ENCODE assay signal across 14 cellular contexts in the genomic region with DNA sequence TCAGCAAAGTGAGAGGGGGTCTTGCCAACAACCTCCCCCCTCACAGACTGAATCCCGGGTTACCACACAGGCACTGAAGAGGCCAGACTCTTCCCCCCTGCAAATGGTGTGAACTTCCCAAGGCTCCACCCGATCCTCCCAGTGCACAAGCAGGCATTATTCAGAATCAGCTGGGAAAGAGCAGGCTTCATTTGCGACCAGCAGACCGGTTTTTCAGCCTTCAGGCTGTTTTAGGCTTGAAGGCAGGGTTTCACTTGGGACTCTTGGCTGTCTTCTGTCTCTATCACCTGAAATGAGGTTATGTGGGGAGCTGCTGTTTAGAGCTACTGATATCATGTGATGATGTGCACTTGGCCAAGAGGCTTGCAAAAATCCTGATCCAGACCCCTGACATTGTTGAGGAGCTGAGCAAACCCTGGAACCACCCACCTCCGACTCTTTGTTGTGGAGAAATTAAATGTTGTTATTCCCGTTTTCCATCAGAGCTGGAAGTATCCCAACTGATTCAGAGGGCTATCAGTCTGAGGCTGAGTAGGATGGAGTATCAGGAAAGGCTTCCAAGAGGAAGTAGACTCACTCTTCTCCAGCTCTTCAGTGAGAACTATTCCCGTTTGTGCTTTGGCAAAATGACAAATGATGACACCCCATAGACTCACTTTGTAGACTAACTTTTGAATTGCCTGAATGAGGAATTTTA.
DNase-seq lines count a peak whose midpoint lies in the region; ATAC-seq lines count a peak whose summit lies in the region.
"Had no signal": no experiment of that assay in that cellular context is flagged by ENCODE, and none has a peak within 500 bp of the region (broad histone marks: within the 10 kb centered on the region; RNA-seq: fewer than 3 reads in every experiment).

No MANE protein-coding gene starts in this region.

- no peaks in the 10 kb centered on the region for H3K79me2 ChIP-seq in trophoblast cell (ENCODE audit: control insufficient read depth, insufficient read depth, low read length, poor library complexity)

- H3K27ac Mint-ChIP-seq in stimulated activated effector memory CD8-positive, alpha-beta T cell treated with anti-CD3 and anti-CD28 coated beads, Interleukin-12 subunit alpha, Interleukin-12 subunit beta, amount 100 ng/mL, for 72 hours, result no peak overlapping the region
- H3K27ac Mint-ChIP-seq: T-helper 2 cell treated with Interferon-gamma antibody and Interleukin-4, amounts not matched to agents 5 μg/mL and 100 μg/mL, for 36 hours had no signal

- ATAC-seq in stimulated activated effector memory CD8-positive, alpha-beta T cell treated with anti-CD3 and anti-CD28 coated beads, Interleukin-12 subunit alpha, Interleukin-12 subunit beta, amount 100 ng/mL, for 72 hours, result no peak

- no peak overlapping the region for H2BK120ac ChIP-seq in trophoblast cell (ENCODE audit: insufficient read depth, low read length, poor library complexity)

- no peak overlapping the region for H3K4me2 ChIP-seq in trophoblast cell (ENCODE audit: low read length)

- no peaks in the 10 kb centered on the region for H3K4me1 Mint-ChIP-seq in stimulated activated effector memory CD8-positive, alpha-beta T cell treated with anti-CD3 and anti-CD28 coated beads, Interleukin-12 subunit alpha, Interleukin-12 subunit beta, amount 100 ng/mL, for 72 hours

- WGBS in trophoblast cell (ENCODE audit: extremely low coverage, insufficient coverage, insufficient read length), result no CpG with 5 or more reads among the region's 7 CpGs

- no peak overlapping the region for H3K4ac ChIP-seq in trophoblast cell (ENCODE audit: low read depth, low read length)

- H3K27ac ChIP-seq in epithelial cell of prostate (peak overlapping the region; percentile 66), trophoblast cell (ENCODE audit: low read depth, low read length) (no peak overlapping the region)
- H3K27ac ChIP-seq: ovary, tibial artery had no signal

- H2AK5ac ChIP-seq in trophoblast cell (ENCODE audit: low read length), result no peak overlapping the region

- H2BK12ac ChIP-seq in trophoblast cell (ENCODE audit: low read length), result no peak overlapping the region

- H3K9ac ChIP-seq in trophoblast cell (ENCODE audit: low read length), result no peak overlapping the region

- H3K9me3 Mint-ChIP-seq in stimulated activated effector memory CD8-positive, alpha-beta T cell treated with anti-CD3 and anti-CD28 coated beads, Interleukin-12 subunit alpha, Interleukin-12 subunit beta, amount 100 ng/mL, for 72 hours, result no peaks in the 10 kb centered on the region
- H3K9me3 Mint-ChIP-seq: T-helper 2 cell treated with Interferon-gamma antibody and Interleukin-4, amounts not matched to agents 5 μg/mL and 100 μg/mL, for 36 hours had no signal

- peaks cover 0 to 5% of the 10 kb centered on the region in 2 experiments for H3K4me1 ChIP-seq in trophoblast cell (ENCODE audit: control insufficient read depth in 1 of 2, insufficient read depth in 2 of 2, low read length in 2 of 2)

- no peak overlapping the region for H3K23ac ChIP-seq in trophoblast cell (ENCODE audit: low read length)

- no peak overlapping the region for H2AFZ ChIP-seq in trophoblast cell (ENCODE audit: insufficient read depth, low read length, poor library complexity)

- no peaks in the 10 kb centered on the region for H3K27me3 ChIP-seq in trophoblast cell (ENCODE audit: insufficient read depth, low read length)
- H3K27me3 ChIP-seq: ovary, tibial artery had no signal

- H4K12ac ChIP-seq in trophoblast cell (ENCODE audit: low read depth, low read length), result no peak overlapping the region

- H3K4me3 Mint-ChIP-seq in stimulated activated effector memory CD8-positive, alpha-beta T cell treated with anti-CD3 and anti-CD28 coated beads, Interleukin-12 subunit alpha, Interleukin-12 subunit beta, amount 100 ng/mL, for 72 hours, result no peak overlapping the region
- H3K4me3 Mint-ChIP-seq: T-helper 2 cell treated with Interferon-gamma antibody and Interleukin-4, amounts not matched to agents 5 μg/mL and 100 μg/mL, for 36 hours had no signal

- H3K36me3 ChIP-seq in trophoblast cell (ENCODE audit: control insufficient read depth in 1 of 2, insufficient read depth in 2 of 2, low read length in 2 of 2), result no peaks in the 10 kb centered on the region
- H3K36me3 ChIP-seq: esophagus squamous epithelium, ovary, tibial artery had no signal

- H3K9me3 ChIP-seq in trophoblast cell (ENCODE audit: insufficient read depth, low read depth, low read length), result no peaks in the 10 kb centered on the region
- H3K9me3 ChIP-seq: esophagus squamous epithelium, ovary, tibial artery had no signal

- H3K14ac ChIP-seq in trophoblast cell (ENCODE audit: low read length), result no peak overlapping the region

- no peak overlapping the region for H4K8ac ChIP-seq in trophoblast cell (ENCODE audit: low read depth, low read length)

- H3K18ac ChIP-seq in trophoblast cell (ENCODE audit: low read length), result no peak overlapping the region

- DNase-seq in Daoy (ENCODE audit: low read depth), result peak; percentile 65
- DNase-seq in NCI-H446 treated with DMSO at 0.1 percent for 48 hours (lab: John Stamatoyannopoulos, UW), result peak; percentile 56
- DNase-seq in epithelial cell of prostate (ENCODE audit: low read depth, low spot score), result peak; percentile 69
- DNase-seq in trophoblast cell, result peak; percentile 57 to 84
- no peak for DNase-seq in effector CD8-positive, alpha-beta T cell (lab: John Stamatoyannopoulos, UW)
- no peak for DNase-seq in retina
- no peak for DNase-seq in stimulated activated CD4-positive, alpha-beta T cell treated with anti-CD3 and anti-CD28 coated beads, Interleukin-4, amount 100 ng/mL, for 4 hours
- DNase-seq in stimulated activated effector memory CD8-positive, alpha-beta T cell treated with anti-CD3 and anti-CD28 coated beads, Interleukin-12 subunit alpha, Interleukin-12 subunit beta, amount 100 ng/mL, for 72 hours (ENCODE audit: low spot score in 2 of 2), result no peak
- DNase-seq: anterior cingulate cortex, esophagus squamous epithelium, NCI-H146, ovary, tibial artery had no signal

- H3K79me1 ChIP-seq in trophoblast cell (ENCODE audit: low read length), result no peaks in the 10 kb centered on the region

- H3K36me3 Mint-ChIP-seq in stimulated activated effector memory CD8-positive, alpha-beta T cell treated with anti-CD3 and anti-CD28 coated beads, Interleukin-12 subunit alpha, Interleukin-12 subunit beta, amount 100 ng/mL, for 72 hours, result no peaks in the 10 kb centered on the region

- H2BK5ac ChIP-seq in trophoblast cell (ENCODE audit: low read depth, low read length, poor library complexity), result no peak overlapping the region

- no peak overlapping the region for H3K4me3 ChIP-seq in trophoblast cell (ENCODE audit: low read depth, low read length)
- H3K4me3 ChIP-seq: esophagus squamous epithelium, ovary, tibial artery had no signal

- no peak overlapping the region for H4K91ac ChIP-seq in trophoblast cell (ENCODE audit: low read depth, low read length)

Comparison
In these comparisons a context has a peak if more than half of its experiments do, and no peak if none do; other contexts are left out.
1. DNase-seq: peak in Daoy (single experiment), NCI-H446 treated with DMSO at 0.1 percent for 48 hours (single experiment), epithelial cell of prostate (single experiment) and trophoblast cell (2 of 2); none in effector CD8-positive, alpha-beta T cell (single experiment), retina (single experiment), stimulated activated CD4-positive, alpha-beta T cell treated with anti-CD3 and anti-CD28 coated beads, Interleukin-4, amount 100 ng/mL, for 4 hours (0 of 2) and stimulated activated effector memory CD8-positive, alpha-beta T cell treated with anti-CD3 and anti-CD28 coated beads, Interleukin-12 subunit alpha, Interleukin-12 subunit beta, amount 100 ng/mL, for 72 hours (0 of 2).